Comparison of ENCODE assay signal across 15 cellular contexts in the genomic region with DNA sequence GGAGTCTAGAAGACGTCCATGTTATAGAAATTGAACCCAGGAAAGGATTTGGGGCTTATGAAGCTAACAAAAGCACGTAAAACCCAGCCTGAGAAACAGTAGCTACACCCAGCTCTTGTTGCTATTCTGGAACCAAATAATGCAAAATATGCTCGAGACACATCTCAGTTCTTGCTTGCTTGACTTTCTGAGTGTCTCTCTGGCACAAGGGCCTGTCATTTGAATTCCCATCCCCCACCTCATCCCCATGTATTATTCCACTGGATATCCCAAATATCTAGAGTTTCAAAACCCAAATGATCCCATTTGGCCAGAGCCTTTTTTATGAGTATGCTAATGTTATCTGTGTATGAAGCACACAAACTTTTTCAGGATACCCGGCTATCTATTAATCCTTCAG. TPM values are rescaled to one million over a fixed set of nuclear protein-coding genes. Genes with fewer than 3 reads are reported as not detected.
DNase-seq lines count a peak whose midpoint lies in the region; ATAC-seq, FAIRE-seq and TF ChIP-seq lines count a peak whose summit lies in the region.
"Had no signal": no experiment of that assay in that cellular context is flagged by ENCODE, and none has a peak within 500 bp of the region (broad histone marks: within the 10 kb centered on the region; RNA-seq: fewer than 3 reads in every experiment).

No MANE protein-coding gene starts in this region.

- no peak for TF ChIP-seq RAD21 in HepG2 (CRISPR knock-in tag; IDR thresholded peaks at IDR 0.05)

- H4K20me1 ChIP-seq in GM23248 (ENCODE audit: insufficient read depth): no peaks in the 10 kb centered on the region
- peaks cover 43% of the 10 kb centered on the region for H4K20me1 ChIP-seq in astrocyte (ENCODE audit: insufficient read depth, low read length)
- no peaks in the 10 kb centered on the region for H4K20me1 ChIP-seq in HepG2 (ENCODE audit: insufficient read depth, low read length)

- CTCF ChIA-PET in HepG2 (lab: Yijun Ruan, JAX; ENCODE audit: low intra/inter-chr PET ratio, low total read pairs): no interaction called here

- ATAC-seq in thoracic aorta (ENCODE audit: insufficient number of reproducible peaks, low FRiP score, low read depth): no peak
- no peak for ATAC-seq in HepG2

- H3K4me1 ChIP-seq in GM23248 (ENCODE audit: insufficient read depth) (peaks cover 54% of the 10 kb centered on the region), astrocyte (ENCODE audit: insufficient read depth, low read length) (peaks cover 42% of the 10 kb centered on the region), thoracic aorta (ENCODE audit: control insufficient read depth in 1 of 2, low read depth in 2 of 2) (peaks cover 43 to 94% of the 10 kb centered on the region in 2 donors), colonic mucosa (no peaks in the 10 kb centered on the region), HepG2 (ENCODE audit: insufficient read depth, low read length) (peaks cover 27% of the 10 kb centered on the region)

- TF ChIP-seq EP300 in HepG2 (IDR thresholded peaks at IDR 0.05; ENCODE audit: low read depth in 2 of 2, low read length in 2 of 2): no peak
- no peak for TF ChIP-seq EP300 in HepG2 (CRISPR knock-in tag; IDR thresholded peaks at IDR 0.05; ENCODE audit: borderline replicate concordance)

- H3K9me3 Mint-ChIP-seq in astrocyte (ENCODE audit: unreplicated experiment) (no peaks in the 10 kb centered on the region), nephron (no peaks in the 10 kb centered on the region)

- no peak for TF ChIP-seq CTCF in astrocyte (IDR thresholded peaks at IDR 0.05; ENCODE audit: insufficient read depth, low read depth, low read length)
- TF ChIP-seq CTCF in nephron (IDR thresholded peaks at IDR 0.05; ENCODE audit: unreplicated experiment in 3 of 3): no peak
- no peak for TF ChIP-seq CTCF in thoracic aorta (IDR thresholded peaks at IDR 0.05)
- TF ChIP-seq CTCF in colonic mucosa (IDR thresholded peaks at IDR 0.05): no peak
- TF ChIP-seq CTCF in HepG2 (CRISPR knock-in tag; IDR thresholded peaks at IDR 0.05): no peak

- H3K9me2 ChIP-seq in GM23248 (ENCODE audit: insufficient read depth): no peaks in the 10 kb centered on the region

- intact Hi-C loops in colonic mucosa (cut with DNase I): no loop called here
- intact Hi-C loops in HepG2 (cut with micrococcal nuclease; ENCODE audit: unreplicated experiment): no loop called here

- H3K36me3 Mint-ChIP-seq in astrocyte (ENCODE audit: low read depth, unreplicated experiment): peaks cover 45% of the 10 kb centered on the region
- H3K36me3 Mint-ChIP-seq in nephron (ENCODE audit: low read depth): peaks cover 73% of the 10 kb centered on the region

- H3K4me1 Mint-ChIP-seq in astrocyte (ENCODE audit: low read depth, unreplicated experiment) (peaks cover 93% of the 10 kb centered on the region), nephron (peaks cover 71% of the 10 kb centered on the region)

- H3K79me2 ChIP-seq in GM23248 (ENCODE audit: insufficient read depth) (peaks cover 45% of the 10 kb centered on the region), astrocyte (ENCODE audit: insufficient read depth, low read length) (peaks cover 29% of the 10 kb centered on the region), HepG2 (ENCODE audit: insufficient read depth, low read length) (no peaks in the 10 kb centered on the region)

- BruUV-seq in HepG2 (replicated peaks; lab: Mats Ljungman, UMichigan): no TSS peak

- no peaks in the 10 kb centered on the region for H3K9me3 ChIP-seq in GM23248 (ENCODE audit: low read depth)
- no peaks in the 10 kb centered on the region for H3K9me3 ChIP-seq in astrocyte (ENCODE audit: insufficient read depth, low read depth, low read length)
- no peaks in the 10 kb centered on the region for H3K9me3 ChIP-seq in thoracic aorta
- no peaks in the 10 kb centered on the region for H3K9me3 ChIP-seq in colonic mucosa
- no peaks in the 10 kb centered on the region for H3K9me3 ChIP-seq in HepG2 (ENCODE audit: low read length)

- H3K9ac ChIP-seq in GM23248: no peak overlapping the region
- no peak overlapping the region for H3K9ac ChIP-seq in astrocyte (ENCODE audit: low read length)
- no peak overlapping the region for H3K9ac ChIP-seq in colonic mucosa (ENCODE audit: low read depth in 2 of 2, low read length in 2 of 2)
- no peak overlapping the region for H3K9ac ChIP-seq in HepG2 (ENCODE audit: insufficient read depth, low read depth, low read length)

- POLR2A ChIA-PET in HepG2 (lab: Yijun Ruan, JAX): no interaction called here

- H3K27ac ChIP-seq in GM23248 (peak overlapping the region; percentile 59; the same call in 1 of the 2 replicates), astrocyte (ENCODE audit: low read depth, low read length) (no peak overlapping the region), thoracic aorta (peak overlapping the region; percentile 89), colonic mucosa (no peak overlapping the region), HepG2 (ENCODE audit: extremely low read length, insufficient read depth, low read length) (no peak overlapping the region)
- H3K27ac ChIP-seq: C4-2B, PC-9 had no signal

- H3K27me3 ChIP-seq in GM23248 (replicated peaks; ENCODE audit: insufficient read depth): no peaks in the 10 kb centered on the region
- no peaks in the 10 kb centered on the region for H3K27me3 ChIP-seq in astrocyte (ENCODE audit: insufficient read depth, low read length)
- no peaks in the 10 kb centered on the region for H3K27me3 ChIP-seq in thoracic aorta (replicated peaks; ENCODE audit: insufficient read depth)
- H3K27me3 ChIP-seq in colonic mucosa: no peaks in the 10 kb centered on the region
- no peaks in the 10 kb centered on the region for H3K27me3 ChIP-seq in HepG2 (ENCODE audit: control insufficient read depth in 1 of 2, insufficient read depth in 2 of 2, low read length in 2 of 2)

- no peak overlapping the region for H3K4me2 ChIP-seq in GM23248 (ENCODE audit: unreplicated experiment)
- no peak overlapping the region for H3K4me2 ChIP-seq in astrocyte (ENCODE audit: low read length)
- H3K4me2 ChIP-seq in HepG2 (ENCODE audit: low read depth, low read length): no peak overlapping the region
- H3K4me2 ChIP-seq: PC-9 had no signal

- H3K4me3 Mint-ChIP-seq in astrocyte (ENCODE audit: unreplicated experiment) (no peak overlapping the region), nephron (no peak overlapping the region)

- WGBS in GM23248 (ENCODE audit: low coverage in 1 of 2, low lambda C conversion rate in 2 of 2, missing lambda C conversion rate in 2 of 2), 2 experiments: 89 to 96% methylated on average over 4 of the region's 4 CpGs
- WGBS in HepG2 (ENCODE audit: low lambda C conversion rate): 94% methylated on average over 4 of the region's 4 CpGs

- FAIRE-seq in astrocyte (lab: Jason Lieb, UNC) (no peak), HepG2 (lab: Jason Lieb, UNC) (no peak)
- FAIRE-seq: A204.1 had no signal

- in situ Hi-C loops in GM23248 (cut with MboI): no loop called here
- in situ Hi-C loops in HepG2 (cut with HindIII; ENCODE audit: extremely low pct_ligation_motif_present, low pct_unique_long_range_greater_than_20kb): no loop called here

- no peak for DNase-seq in GM23248
- DNase-seq in astrocyte (ENCODE audit: low read depth): no peak
- DNase-seq in thoracic aorta (ENCODE audit: low spot score): no peak
- DNase-seq in colonic mucosa: no peak
- DNase-seq in HepG2 (ENCODE audit: low spot score): no peak
- no peak for DNase-seq in activated CD4-positive, alpha-beta T cell treated with anti-CD3 and anti-CD28 coated beads, Interleukin-2, amount 50 U/mL, for 48 hours
- no peak for DNase-seq in NCI-H510A (lab: John Stamatoyannopoulos, UW)
- DNase-seq: Kasumi-1, NCI-H1105, NCI-H446, NCI-H748 treated with DMSO at 0.1 percent for 48 hours, PC-9 had no signal

- H3K4me3 ChIP-seq in GM23248 (no peak overlapping the region), astrocyte (ENCODE audit: insufficient read depth, low read depth, low read length) (no peak overlapping the region), thoracic aorta (no peak overlapping the region), colonic mucosa (no peak overlapping the region), HepG2 (replicated peaks in 1 of 3; ENCODE audit: insufficient read depth in 1 of 3, low read depth in 2 of 3, low read length in 3 of 3) (no peak overlapping the region)
- H3K4me3 ChIP-seq: PC-9 had no signal

- H3K36me3 ChIP-seq in GM23248 (ENCODE audit: low read depth): peaks cover 89% of the 10 kb centered on the region
- H3K36me3 ChIP-seq in astrocyte (ENCODE audit: insufficient read depth, low read length): peaks cover 81% of the 10 kb centered on the region
- H3K36me3 ChIP-seq in thoracic aorta: peaks cover 3% of the 10 kb centered on the region
- H3K36me3 ChIP-seq in colonic mucosa: no peaks in the 10 kb centered on the region
- peaks cover 17 to 45% of the 10 kb centered on the region in 2 experiments; a peak in 4 of 5 replicates for H3K36me3 ChIP-seq in HepG2 (replicated peaks in 1 of 2; ENCODE audit: control insufficient read depth in 1 of 2, insufficient read depth in 2 of 2, low read length in 2 of 2)

- peaks cover 86% of the 10 kb centered on the region for H3F3A ChIP-seq in GM23248 (ENCODE audit: insufficient read depth)

- H3K27me3 Mint-ChIP-seq in astrocyte (ENCODE audit: low read depth, unreplicated experiment) (no peaks in the 10 kb centered on the region), nephron (ENCODE audit: low read depth) (no peaks in the 10 kb centered on the region)

- TF ChIP-seq POLR2A in HepG2 (IDR thresholded peaks at IDR 0.05; ENCODE audit: insufficient read depth in 1 of 2, low read depth in 2 of 2, low read length in 2 of 2): no peak

- H2AFZ ChIP-seq in GM23248: no peak overlapping the region
- H2AFZ ChIP-seq in astrocyte (ENCODE audit: low read depth, low read length): no peak overlapping the region
- no peak overlapping the region for H2AFZ ChIP-seq in HepG2 (ENCODE audit: low read length)
- H2AFZ ChIP-seq: PC-9 had no signal

- H3K27ac Mint-ChIP-seq in astrocyte (ENCODE audit: unreplicated experiment) (peak overlapping the region; percentile 41), nephron (peak overlapping the region; percentile 39 to 58 (median 52))

RNA-seq across cellular contexts. Expression of gene AGBL3, which starts 48.2 kb away (rescaled TPM):
- 2.4 TPM in 2 replicates for total RNA-seq in GM23248 (2014; rRNA removed; shearing (Covaris generic))
- polyA plus RNA-seq in GM23248 (2016; fragmentation: Nextera tagmentation; extraction: Ambion mirVana): 1.4 and 1.5 TPM in 2 replicates
- total RNA-seq in astrocyte: 0.72 and 0.91 TPM in 2 replicates
- total RNA-seq in thoracic aorta: under 1 TPM; 0.28 to 0.54 TPM
- total RNA-seq in colonic mucosa: under 1 TPM; 0.47 to 0.98 TPM
- total RNA-seq in HepG2 (2016; rRNA removed; fragmentation: Illumina TruSeq; extraction: Trizol): 5.5 and 7.2 TPM in 2 replicates
- 0.71 and 0.91 TPM in 2 replicates for total RNA-seq in HepG2 (2016; cell fraction: cytosol; rRNA removed; fragmentation: Illumina TruSeq; extraction: Trizol; ENCODE audit: low read depth)
- total RNA-seq in HepG2 (2016; cell fraction: insoluble cytoplasmic fraction; rRNA removed; fragmentation: Illumina TruSeq; extraction: Trizol): 6.2 and 8.4 TPM in 2 replicates
- 2.8 and 3.1 TPM in 2 replicates for total RNA-seq in HepG2 (2016; cell fraction: membrane; rRNA removed; fragmentation: Illumina TruSeq; extraction: Trizol)
- total RNA-seq in HepG2 (2016; cell fraction: nucleus; rRNA removed; fragmentation: Illumina TruSeq; extraction: Trizol): 16.0 and 17.0 TPM in 2 replicates
- polyA plus RNA-seq in HepG2 (2011; rRNA removed): 2.0 and 2.2 TPM in 2 replicates
- 0.87 and 1.5 TPM in 2 replicates for polyA plus RNA-seq in HepG2 (2011; cell fraction: cytosol; rRNA removed)
- 2.3 and 4.2 TPM in 2 replicates for polyA plus RNA-seq in HepG2 (2011; cell fraction: nucleus; rRNA removed)
- polyA plus RNA-seq in HepG2 (2012): 3.5 and 5.1 TPM in 2 replicates
- 1.1 and 1.4 TPM in 2 replicates for polyA plus RNA-seq in HepG2 (2016; cell fraction: cytosol; fragmentation: Illumina TruSeq; extraction: Trizol; ENCODE audit: low read depth)
- 6.1 and 6.8 TPM in 2 replicates for polyA plus RNA-seq in HepG2 (2016; cell fraction: insoluble cytoplasmic fraction; fragmentation: Illumina TruSeq; extraction: Trizol; ENCODE audit: low read depth)
- 2.3 and 2.4 TPM in 2 replicates for polyA plus RNA-seq in HepG2 (2016; cell fraction: membrane; fragmentation: Illumina TruSeq; extraction: Trizol; ENCODE audit: low read depth)
- 23.0 and 23.2 TPM in 2 replicates for polyA plus RNA-seq in HepG2 (2016; cell fraction: nucleus; fragmentation: Illumina TruSeq; extraction: Trizol; ENCODE audit: insufficient read depth, low read depth)
- polyA minus RNA-seq in HepG2 (2011; rRNA and poly(A)+ RNA removed; ENCODE audit: low replicate concordance): 0.26 and 1.0 TPM in 2 replicates
- polyA minus RNA-seq in HepG2 (2011; cell fraction: cytosol; rRNA and poly(A)+ RNA removed): 0.20 and 0.35 TPM in 2 replicates
- 11.5 and 11.9 TPM in 2 replicates for polyA minus RNA-seq in HepG2 (2011; cell fraction: nucleus; rRNA and poly(A)+ RNA removed)

Comparison
In these comparisons a context has a peak if more than half of its experiments do, and no peak if none do; other contexts are left out.
1. H3K27ac ChIP-seq: peak in GM23248 (single experiment) and thoracic aorta (2 of 2); none in astrocyte (single experiment), colonic mucosa (single experiment) and HepG2 (single experiment).